1 cellular context compared by ENCODE assay signal in the genomic region with DNA sequence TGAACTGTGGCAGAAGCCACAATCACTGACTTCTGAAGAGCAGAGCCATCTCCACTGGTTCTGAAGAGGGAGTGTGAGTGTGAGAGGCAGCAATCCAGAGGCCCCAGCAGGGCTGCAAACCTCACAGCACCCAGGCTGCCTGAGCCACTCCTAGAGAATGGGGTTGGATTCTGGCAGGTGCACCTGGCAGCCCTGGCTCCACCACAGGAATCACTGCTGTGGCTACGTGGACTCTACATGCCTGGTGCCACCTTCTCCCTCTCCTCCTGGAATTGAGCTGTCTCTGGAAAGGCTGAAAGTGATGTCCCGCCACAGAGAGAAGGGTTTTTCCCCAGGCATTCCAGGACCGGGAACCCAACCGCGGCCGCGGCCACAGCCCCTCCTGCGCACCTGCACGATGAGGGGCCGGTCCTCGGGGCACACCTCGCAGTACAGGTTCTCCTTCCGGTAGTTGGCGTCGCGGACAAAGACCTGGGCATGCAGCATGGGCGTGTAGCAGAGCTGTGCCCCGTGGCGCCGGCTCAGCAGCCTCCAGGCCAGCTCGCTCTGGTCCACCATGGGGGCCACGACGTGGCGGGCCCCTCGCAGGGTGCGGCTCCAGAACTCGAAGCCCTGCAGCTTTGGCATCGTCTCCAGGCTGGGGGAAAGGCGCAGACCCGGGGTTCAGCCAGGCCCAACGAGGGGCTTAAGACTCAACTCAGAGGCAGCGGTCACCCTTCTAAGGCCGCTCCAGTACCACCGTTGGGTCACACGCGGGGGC.
TF ChIP-seq lines count a peak whose summit lies in the region.

No MANE protein-coding gene starts in this region.

TF ChIP-seq in HCT116, 20 proteins besides CTCF, POLR2A, EP300 and RAD21 (continued from another document):
- TF ChIP-seq, protein P1, sequence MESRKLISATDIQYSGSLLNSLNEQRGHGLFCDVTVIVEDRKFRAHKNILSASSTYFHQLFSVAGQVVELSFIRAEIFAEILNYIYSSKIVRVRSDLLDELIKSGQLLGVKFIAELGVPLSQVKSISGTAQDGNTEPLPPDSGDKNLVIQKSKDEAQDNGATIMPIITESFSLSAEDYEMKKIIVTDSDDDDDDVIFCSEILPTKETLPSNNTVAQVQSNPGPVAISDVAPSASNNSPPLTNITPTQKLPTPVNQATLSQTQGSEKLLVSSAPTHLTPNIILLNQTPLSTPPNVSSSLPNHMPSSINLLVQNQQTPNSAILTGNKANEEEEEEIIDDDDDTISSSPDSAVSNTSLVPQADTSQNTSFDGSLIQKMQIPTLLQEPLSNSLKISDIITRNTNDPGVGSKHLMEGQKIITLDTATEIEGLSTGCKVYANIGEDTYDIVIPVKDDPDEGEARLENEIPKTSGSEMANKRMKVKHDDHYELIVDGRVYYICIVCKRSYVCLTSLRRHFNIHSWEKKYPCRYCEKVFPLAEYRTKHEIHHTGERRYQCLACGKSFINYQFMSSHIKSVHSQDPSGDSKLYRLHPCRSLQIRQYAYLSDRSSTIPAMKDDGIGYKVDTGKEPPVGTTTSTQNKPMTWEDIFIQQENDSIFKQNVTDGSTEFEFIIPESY (IDR thresholded peaks at IDR 0.05; ENCODE audit: extremely low read depth, insufficient replicate concordance, low read length) = no peak
- TF ChIP-seq SIN3A (IDR thresholded peaks at IDR 0.05; ENCODE audit: low read depth) (no peak), POLR2AphosphoS5 (IDR thresholded peaks at IDR 0.05; ENCODE audit: low read depth, low read length) (no peak), ELF1 (IDR thresholded peaks at IDR 0.05; ENCODE audit: borderline replicate concordance, low read depth) (no peak), EGR1 (IDR thresholded peaks at IDR 0.05; ENCODE audit: low read depth) (no peak), TCF7L2 (IDR thresholded peaks at IDR 0.05; ENCODE audit: borderline replicate concordance, extremely low read depth, insufficient read depth, insufficient read length) (no peak), FOSL1 (IDR thresholded peaks at IDR 0.05; ENCODE audit: low read depth) (no peak), SP1 (IDR thresholded peaks at IDR 0.05; ENCODE audit: low read depth) (no peak), JUND (IDR thresholded peaks at IDR 0.05) (no peak), CEBPB (IDR thresholded peaks at IDR 0.05; ENCODE audit: low read depth) (no peak), ZFX (IDR thresholded peaks at IDR 0.05) (no peak), ZNF274 (IDR thresholded peaks at IDR 0.05; ENCODE audit: low read depth, low read length) (no peak)
- TF ChIP-seq, protein P2, sequence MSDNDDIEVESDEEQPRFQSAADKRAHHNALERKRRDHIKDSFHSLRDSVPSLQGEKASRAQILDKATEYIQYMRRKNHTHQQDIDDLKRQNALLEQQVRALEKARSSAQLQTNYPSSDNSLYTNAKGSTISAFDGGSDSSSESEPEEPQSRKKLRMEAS (IDR thresholded peaks at IDR 0.05) = no peak; the same call in 1 of the 2 replicates
